Comparison of ENCODE assay signal across 25 cellular contexts in the genomic region with DNA sequence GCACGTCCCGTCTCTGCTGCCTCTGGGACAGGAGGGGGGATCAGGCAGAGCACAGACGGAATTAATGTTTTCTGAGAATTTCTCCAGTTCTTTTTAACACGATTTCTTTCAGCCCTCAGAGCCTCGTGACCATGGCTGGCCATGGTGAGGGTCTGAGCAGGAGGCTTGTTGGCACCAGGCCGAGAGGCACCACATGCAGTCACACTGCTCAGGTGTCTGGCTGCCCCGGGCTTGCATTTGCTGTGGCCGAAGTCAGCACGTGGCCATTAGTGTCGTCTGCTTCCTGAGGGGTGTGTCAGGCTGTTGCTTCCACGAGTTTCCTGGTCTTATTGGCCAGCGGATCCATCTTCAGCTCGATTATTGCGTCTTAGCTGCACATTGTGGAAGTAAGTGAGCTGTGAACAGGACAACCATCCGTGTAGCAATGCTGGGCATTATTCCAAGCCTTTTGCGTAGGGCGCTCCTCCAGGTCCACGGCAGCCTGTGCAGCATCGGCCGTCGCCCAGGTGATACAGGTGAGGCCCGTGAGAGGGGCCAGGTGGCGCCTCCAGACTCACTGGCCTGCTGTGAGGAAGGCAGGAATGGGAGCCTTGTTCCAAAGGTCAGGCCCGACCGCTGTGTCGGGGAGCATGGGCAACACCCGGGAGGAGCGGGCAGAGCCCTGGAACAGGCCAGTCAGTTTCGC.
DNase-seq lines count a peak whose midpoint lies in the region; ATAC-seq, FAIRE-seq and TF ChIP-seq lines count a peak whose summit lies in the region.
"Had no signal": no experiment of that assay in that cellular context is flagged by ENCODE, and none has a peak within 500 bp of the region (broad histone marks: within the 10 kb centered on the region; RNA-seq: fewer than 3 reads in every experiment).

No MANE protein-coding gene starts in this region.

- TF ChIP-seq POLR2A in GM12878 (IDR thresholded peaks at IDR 0.05; ENCODE audit: low read depth, low read length), result no peak
- TF ChIP-seq POLR2A in right lobe of liver (IDR thresholded peaks at IDR 0.05), result no peak

- BruUV-seq in GM12878 (replicated peaks; lab: Mats Ljungman, UMichigan), result no TSS peak
- no TSS peak for BruUV-seq in mammary epithelial cell (replicated peaks; lab: Mats Ljungman, UMichigan)

- H3K27ac ChIP-seq in GM12878 (ENCODE audit: control insufficient read depth, insufficient read depth) (peak overlapping the region; percentile 96), right lobe of liver (no peak overlapping the region), temporal lobe (ENCODE audit: low read depth, low read length) (peak overlapping the region; percentile 82), mammary epithelial cell (ENCODE audit: insufficient read depth, low read depth, low read length) (no peak overlapping the region)
- H3K27ac ChIP-seq: coronary artery, HL-60, tibial artery had no signal

- no peak overlapping the region for H3K4me3 ChIP-seq in GM12878
- H3K4me3 ChIP-seq in right lobe of liver, result no peak overlapping the region
- H3K4me3 ChIP-seq in mammary epithelial cell (replicated peaks in 1 of 3; ENCODE audit: insufficient read depth in 1 of 3, low read depth in 2 of 3, low read length in 3 of 3), result no peak overlapping the region
- H3K4me3 ChIP-seq: coronary artery, GM23338, MG63, tibial artery had no signal

- H3K9ac ChIP-seq in GM12878 (ENCODE audit: control insufficient read depth, insufficient read depth, low read length) (peak overlapping the region; percentile 41; the same call in 1 of the 2 replicates), mammary epithelial cell (ENCODE audit: insufficient read depth, low read length) (no peak overlapping the region)

- H3K4me2 ChIP-seq in GM12878 (ENCODE audit: control insufficient read depth, insufficient read depth), result 0 out of 2 replicates have a peak overlapping the region, but pooled peaks have one; percentile 20
- no peak overlapping the region for H3K4me2 ChIP-seq in mammary epithelial cell (ENCODE audit: insufficient read depth, low read depth, low read length)
- H3K4me2 ChIP-seq: GM23338 had no signal

- RAD21 ChIA-PET in GM12878 (lab: Charles Lee; ENCODE audit: unreplicated experiment), result no interaction called here

- H4K20me1 ChIP-seq in GM12878 (ENCODE audit: control insufficient read depth, insufficient read depth) (no peaks in the 10 kb centered on the region), mammary epithelial cell (ENCODE audit: insufficient read depth, low read length) (no peaks in the 10 kb centered on the region)

- no peak overlapping the region for H3K4me3 Mint-ChIP-seq in activated naive CD4-positive, alpha-beta T cell treated with anti-CD3 and anti-CD28 coated beads for 36 hours
- H3K4me3 Mint-ChIP-seq: activated naive CD8-positive, alpha-beta T cell treated with anti-CD3 and anti-CD28 coated beads for 36 hours; brain; GM23338 had no signal

- H3K4me1 Mint-ChIP-seq in activated naive CD4-positive, alpha-beta T cell treated with anti-CD3 and anti-CD28 coated beads for 36 hours (ENCODE audit: low read depth), result peaks cover 26% of the 10 kb centered on the region

- POLR2A ChIA-PET in GM12878 (lab: Charles Lee), result interaction anchor here (7.4 kb wide), 1 partner anchor 19 kb away, joined by 59 read pairs; no protein-coding TSS in a partner anchor

- H3K36me3 ChIP-seq in GM12878 (ENCODE audit: control insufficient read depth in 2 of 2, insufficient read depth in 2 of 2, low read length in 1 of 2) (peaks cover 33 to 44% of the 10 kb centered on the region in 2 experiments), right lobe of liver (peaks cover 0 to 65% (median 19%) of the 10 kb centered on the region in 4 donors), mammary epithelial cell (ENCODE audit: insufficient read depth, low read length) (peaks cover 17% of the 10 kb centered on the region)

- SMC1A ChIA-PET in GM12878 (lab: Charles Lee; ENCODE audit: uncharacterized antibody, unreplicated experiment), result interaction anchor here (0.6 to 2.7 kb wide), 3 partner anchors 45 to 1519 kb away, joined by 3 to 11 read pairs (median 8); no protein-coding TSS in a partner anchor

- TF ChIP-seq CTCF in GM12878 (IDR thresholded peaks at IDR 0.05 in 2 of 3, conservative IDR thresholded peaks at IDR 0.05 in 1 of 3; ENCODE audit: control insufficient read depth in 2 of 3, extremely low read depth in 1 of 3, insufficient read depth in 1 of 3, low read depth in 3 of 3, low read length in 3 of 3), result no peak
- TF ChIP-seq CTCF in right lobe of liver (IDR thresholded peaks at IDR 0.05), result no peak
- no peak for TF ChIP-seq CTCF in mammary epithelial cell (conservative IDR thresholded peaks at IDR 0.05 in 1 of 2, IDR thresholded peaks at IDR 0.05 in 1 of 2; ENCODE audit: extremely low read depth in 1 of 2, insufficient read depth in 1 of 2, low read depth in 1 of 2, low read length in 2 of 2)

- CTCF ChIA-PET in activated naive CD4-positive, alpha-beta T cell treated with anti-CD3 and anti-CD28 coated beads for 36 hours (lab: Charles Lee), result no interaction called here
- CTCF ChIA-PET in GM12878 (lab: Yijun Ruan, JAX), result no interaction called here
- CTCF ChIA-PET in mammary epithelial cell (lab: Charles Lee; ENCODE audit: low non-redundant PET), result no interaction called here

- no peak for TF ChIP-seq RAD21 in GM12878 (IDR thresholded peaks at IDR 0.05; ENCODE audit: insufficient read depth, low read depth, low read length)

- H3K36me3 Mint-ChIP-seq in activated naive CD4-positive, alpha-beta T cell treated with anti-CD3 and anti-CD28 coated beads, Interleukin-2, amount 50 U/mL, for 72 hours, result peaks cover 30 to 44% of the 10 kb centered on the region in 2 donors
- peaks cover 44% of the 10 kb centered on the region for H3K36me3 Mint-ChIP-seq in activated naive CD4-positive, alpha-beta T cell treated with anti-CD3 and anti-CD28 coated beads for 36 hours (ENCODE audit: low read depth)

- dilution Hi-C loops in mammary epithelial cell (cut with HindIII; ENCODE audit: low sequenced_read_pairs), result no loop called here

- 96% methylated on average over 29 of the region's 29 CpGs for WGBS in GM12878 (ENCODE audit: insufficient coverage, insufficient replicate concordance, low lambda C conversion rate, missing lambda C conversion rate)
- WGBS in right lobe of liver (ENCODE audit: insufficient coverage, low coverage, low lambda C conversion rate, missing lambda C conversion rate), result 75% methylated on average over 5 of the region's 29 CpGs
- WGBS in mammary epithelial cell (ENCODE audit: low coverage, missing lambda C conversion rate), result 86% methylated on average over 25 of the region's 29 CpGs

- no peaks in the 10 kb centered on the region for H3K9me3 Mint-ChIP-seq in activated naive CD4-positive, alpha-beta T cell treated with anti-CD3 and anti-CD28 coated beads, Interleukin-2, amount 50 U/mL, for 72 hours
- H3K9me3 Mint-ChIP-seq in activated naive CD4-positive, alpha-beta T cell treated with anti-CD3 and anti-CD28 coated beads for 36 hours, result no peaks in the 10 kb centered on the region
- H3K9me3 Mint-ChIP-seq: activated naive CD8-positive, alpha-beta T cell treated with anti-CD3 and anti-CD28 coated beads for 36 hours; activated T-cell treated with anti-CD3 and anti-CD28 coated beads, Interleukin-2, amount 50 U/mL, for 72 hours; brain; GM23338 had no signal

- intact Hi-C loops in activated naive CD4-positive, alpha-beta T cell treated with anti-CD3 and anti-CD28 coated beads for 36 hours (cut with micrococcal nuclease), result no loop called here
- intact Hi-C loops in GM12878 (cut with micrococcal nuclease; ENCODE audit: unreplicated experiment), result no loop called here
- intact Hi-C loops in right lobe of liver (cut with DNase I), result no loop called here
- intact Hi-C loops in mammary epithelial cell (cut with micrococcal nuclease), result no loop called here

- TF ChIP-seq EP300 in GM12878 (IDR thresholded peaks at IDR 0.05; ENCODE audit: borderline replicate concordance in 1 of 2, control insufficient read depth in 1 of 2, low read depth in 2 of 2, low read length in 2 of 2), result no peak

- FAIRE-seq in GM12878 (lab: Jason Lieb, UNC), result no peak
- FAIRE-seq: endometrium, RCC 7860 had no signal

- in situ Hi-C loops in GM12878 (cut with MboI), result no loop called here
- in situ Hi-C loops in mammary epithelial cell (cut with MboI; ENCODE audit: low sequenced_read_pairs in 2 of 2), result no loop called here

- no peak overlapping the region for H2AFZ ChIP-seq in GM12878 (ENCODE audit: control insufficient read depth, low read depth, low read length)
- no peak overlapping the region for H2AFZ ChIP-seq in mammary epithelial cell (ENCODE audit: low read depth, low read length)
- H2AFZ ChIP-seq: GM23338 had no signal

- H3K27me3 ChIP-seq in GM12878 (replicated peaks in 1 of 2; ENCODE audit: control insufficient read depth in 2 of 2, insufficient read depth in 2 of 2, low read length in 1 of 2) (no peaks in the 10 kb centered on the region), right lobe of liver (no peaks in the 10 kb centered on the region), mammary epithelial cell (ENCODE audit: insufficient read depth, low read length) (no peaks in the 10 kb centered on the region)
- H3K27me3 ChIP-seq: MG63, tibial artery had no signal

- no peaks in the 10 kb centered on the region for H3K27me3 Mint-ChIP-seq in activated naive CD4-positive, alpha-beta T cell treated with anti-CD3 and anti-CD28 coated beads for 36 hours (ENCODE audit: low read depth)
- H3K27me3 Mint-ChIP-seq: activated naive CD8-positive, alpha-beta T cell treated with anti-CD3 and anti-CD28 coated beads for 36 hours; brain had no signal

- peaks cover 9% of the 10 kb centered on the region; the same call in 2 of the 3 replicates for H3K9me3 ChIP-seq in GM12878 (replicated peaks; ENCODE audit: control insufficient read depth, insufficient read depth, low read length)
- H3K9me3 ChIP-seq in right lobe of liver, result no peaks in the 10 kb centered on the region
- H3K9me3 ChIP-seq in mammary epithelial cell (replicated peaks; ENCODE audit: insufficient read depth, low read length), result no peaks in the 10 kb centered on the region
- H3K9me3 ChIP-seq: MG63, tibial artery had no signal

- H3K4me1 ChIP-seq in GM12878 (ENCODE audit: control insufficient read depth, insufficient read depth, low read length) (peaks cover 50% of the 10 kb centered on the region), right lobe of liver (no peaks in the 10 kb centered on the region), mammary epithelial cell (ENCODE audit: insufficient read depth, low read length) (no peaks in the 10 kb centered on the region)
- H3K4me1 ChIP-seq: tibial artery had no signal

- H3K27ac Mint-ChIP-seq in activated naive CD4-positive, alpha-beta T cell treated with anti-CD3 and anti-CD28 coated beads, Interleukin-2, amount 50 U/mL, for 72 hours, result peak overlapping the region; percentile 60 to 92
- no peak overlapping the region for H3K27ac Mint-ChIP-seq in activated naive CD4-positive, alpha-beta T cell treated with anti-CD3 and anti-CD28 coated beads for 36 hours
- H3K27ac Mint-ChIP-seq: activated naive CD8-positive, alpha-beta T cell treated with anti-CD3 and anti-CD28 coated beads for 36 hours had no signal

- DNase-seq in activated naive CD4-positive, alpha-beta T cell treated with anti-CD3 and anti-CD28 coated beads, Interleukin-2, amount 50 U/mL, for 72 hours (ENCODE audit: low spot score in 2 of 2), result no peak
- no peak for DNase-seq in activated naive CD4-positive, alpha-beta T cell treated with anti-CD3 and anti-CD28 coated beads for 36 hours
- no peak for DNase-seq in GM12878 (ENCODE audit: low read depth, low spot score)
- DNase-seq in right lobe of liver, result no peak
- no peak for DNase-seq in amniotic stem cell (lab: John Stamatoyannopoulos, UW)
- no peak for DNase-seq in mammary epithelial cell
- DNase-seq: ACHN; activated CD4-positive, CD25-positive, alpha-beta regulatory T cell; activated naive CD8-positive, alpha-beta T cell treated with anti-CD3 and anti-CD28 coated beads for 36 hours; activated T-cell treated with anti-CD3 and anti-CD28 coated beads, Interleukin-2, amount 50 U/mL, for 72 hours; GDM1; MG63; NCI-H1694 treated with DMSO at 0.1 percent for 48 hours; NCI-H510A treated with DMSO at 0.1 percent for 48 hours; right cardiac atrium; stimulated activated CD4-positive, alpha-beta T cell treated with anti-CD3 and anti-CD28 coated beads, Interleukin-15, amount 100 ng/mL, for 24 hours; tibial artery had no signal

- ATAC-seq in activated naive CD4-positive, alpha-beta T cell treated with anti-CD3 and anti-CD28 coated beads, Interleukin-2, amount 50 U/mL, for 72 hours, result no peak
- ATAC-seq in GM12878, result no peak
- ATAC-seq in right lobe of liver, result peak; percentile 28 to 50 (median 42)
- ATAC-seq in HG03045 (IDR thresholded peaks at IDR 0.05; ENCODE audit: unreplicated experiment), result no peak
- ATAC-seq: activated T-cell treated with anti-CD3 and anti-CD28 coated beads, Interleukin-2, amount 50 U/mL, for 72 hours; GM23338 had no signal

- peaks cover 25% of the 10 kb centered on the region for H3K79me2 ChIP-seq in GM12878 (ENCODE audit: control insufficient read depth, insufficient read depth, low read length)
- H3K79me2 ChIP-seq in mammary epithelial cell (ENCODE audit: insufficient read depth, low read length), result peaks cover 12% of the 10 kb centered on the region

Comparison
In these comparisons a context has a peak if more than half of its experiments do, and no peak if none do; other contexts are left out.
1. ATAC-seq: peak in right lobe of liver (4 of 4); none in activated naive CD4-positive, alpha-beta T cell treated with anti-CD3 and anti-CD28 coated beads, Interleukin-2, amount 50 U/mL, for 72 hours (0 of 2), GM12878 (single experiment) and HG03045 (single experiment).
2. H3K27ac ChIP-seq: peak in GM12878 (single experiment) and temporal lobe (single experiment); none in right lobe of liver (0 of 3) and mammary epithelial cell (single experiment).